ENCODE assay signal across 7 cellular contexts in genomic region chr14:76412501-76412900, GRCh38. TPM values are rescaled to one million over a fixed set of nuclear protein-coding genes. Genes with fewer than 3 reads are reported as not detected.
"Had no signal": no experiment of that assay in that cellular context is flagged by ENCODE, and none has a peak within 500 bp of the region (broad histone marks: within the 10 kb centered on the region; RNA-seq: fewer than 3 reads in every experiment).

No MANE protein-coding gene starts in this region.

- H3K27ac ChIP-seq: GM23248 had no signal

- FAIRE-seq: K562 had no signal

- DNase-seq: GM23248, H7, HCEC 1CT, IMR-90, KG1 had no signal

- H3K4me3 ChIP-seq: GM23248, K562 had no signal

- H3K9ac ChIP-seq: GM23248 had no signal

- ATAC-seq: K562 had no signal

- H2AFZ ChIP-seq: GM23248 had no signal

RNA-seq across cellular contexts. Expression of gene ESRRB, which starts 36.6 kb away (rescaled TPM):
- total RNA-seq: GM23248, HT-29, IMR-90 had no signal
- polyA plus RNA-seq: GM23248, IMR-90 had no signal
